23 cellular contexts compared by ENCODE assay signal in the genomic region with DNA sequence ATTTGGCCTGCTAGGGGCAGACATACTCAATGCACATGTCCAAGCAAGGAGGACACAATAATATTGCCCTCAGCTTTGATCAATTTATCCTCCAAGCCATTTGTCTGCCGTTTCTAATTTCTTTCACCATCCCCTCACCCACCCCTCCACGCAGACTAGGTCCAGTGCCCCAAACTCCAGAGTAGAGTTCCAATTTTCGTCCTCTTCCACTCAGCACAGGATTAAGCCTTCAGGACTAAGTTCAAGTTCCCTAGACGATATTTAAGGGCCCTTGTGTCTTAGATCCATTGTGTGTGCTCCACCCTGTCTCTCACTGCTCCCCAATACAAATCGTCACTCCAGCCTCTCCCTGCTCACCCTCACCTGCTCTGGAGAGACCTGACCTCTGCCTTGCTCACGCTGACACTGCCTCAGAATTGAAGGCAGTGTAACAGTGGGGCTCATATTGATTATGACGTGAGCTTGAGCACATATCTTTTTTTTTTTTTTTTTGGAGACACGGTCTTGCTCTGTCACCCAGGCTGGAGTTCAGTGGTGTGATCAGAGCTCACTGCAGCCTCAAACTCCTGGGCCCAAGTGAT.
DNase-seq lines count a peak whose midpoint lies in the region; ATAC-seq, FAIRE-seq and TF ChIP-seq lines count a peak whose summit lies in the region.
"Had no signal": no experiment of that assay in that cellular context is flagged by ENCODE, and none has a peak within 500 bp of the region (broad histone marks: within the 10 kb centered on the region; RNA-seq: fewer than 3 reads in every experiment).

No MANE protein-coding gene starts in this region.

- H3K36me3 ChIP-seq in CD8-positive, alpha-beta memory T cell (ENCODE audit: insufficient read depth, low read length) = no peaks in the 10 kb centered on the region

- no peak for DNase-seq in activated naive CD8-positive, alpha-beta T cell treated with anti-CD3 and anti-CD28 coated beads, Interleukin-2, amount 10 ng/mL, durations not matched to agents 7 days and 5 days
- no peak for DNase-seq in activated naive CD8-positive, alpha-beta T cell treated with anti-CD3 and anti-CD28 coated beads for 36 hours
- DNase-seq in CD8-positive, alpha-beta memory T cell = no peak
- DNase-seq in RWPE1 (ENCODE audit: low spot score) (no peak), hypothalamus (lab: John Stamatoyannopoulos, UW) (no peak), GM19239 (ENCODE audit: insufficient read length, low spot score) (no peak)
- no peak for DNase-seq in stimulated activated naive B cell treated with anti-CD40 and anti-IgM and Interleukin-4, amounts not matched to agents 10 μg/mL and 1 μg/mL and 100 μg/mL, for 72 hours
- DNase-seq: CD4-positive, alpha-beta memory T cell; DMS153; H7; KG1; MV-4-11; NCI-H1105 treated with DMSO at 0.1 percent for 48 hours; NCI-H2029 treated with DMSO at 0.1 percent for 48 hours; NCI-H2171 treated with DMSO at 0.1 percent for 48 hours; NCI-H446; NCI-H526; RPMI8226; SHP77 treated with DMSO at 0.1 percent for 48 hours; SW 1271; T-helper 17 cell had no signal

- POLR2A ChIA-PET in activated naive CD8-positive, alpha-beta T cell treated with anti-CD3 and anti-CD28 coated beads, Interleukin-2, amount 10 ng/mL, durations not matched to agents 7 days and 5 days (lab: Charles Lee) = interaction anchor here (0.7 kb wide), 1 partner anchor 281 kb away, joined by 4 read pairs; no protein-coding TSS in a partner anchor
- POLR2A ChIA-PET in CD8-positive, alpha-beta memory T cell (lab: Charles Lee) = no interaction called here
- POLR2A ChIA-PET in RWPE1 (lab: Yijun Ruan, JAX; ENCODE audit: low non-redundant PET) = no interaction called here

- peaks cover 2% of the 10 kb centered on the region for H3K36me3 Mint-ChIP-seq in activated naive CD8-positive, alpha-beta T cell treated with anti-CD3 and anti-CD28 coated beads, Interleukin-2, amount 10 ng/mL, durations not matched to agents 7 days and 5 days
- no peaks in the 10 kb centered on the region for H3K36me3 Mint-ChIP-seq in activated naive CD8-positive, alpha-beta T cell treated with anti-CD3 and anti-CD28 coated beads for 36 hours
- H3K36me3 Mint-ChIP-seq in CD8-positive, alpha-beta memory T cell = peaks cover 0 to 12% (median 4%) of the 10 kb centered on the region in 3 donors
- H3K36me3 Mint-ChIP-seq in stimulated activated naive B cell treated with anti-CD40 and anti-IgM and Interleukin-4, amounts not matched to agents 10 μg/mL and 1 μg/mL and 100 μg/mL, for 72 hours = peaks cover 0 to 4% of the 10 kb centered on the region in 2 donors

- H3K4me1 Mint-ChIP-seq in activated naive CD8-positive, alpha-beta T cell treated with anti-CD3 and anti-CD28 coated beads, Interleukin-2, amount 10 ng/mL, durations not matched to agents 7 days and 5 days = peaks cover 15% of the 10 kb centered on the region
- peaks cover 16% of the 10 kb centered on the region for H3K4me1 Mint-ChIP-seq in activated naive CD8-positive, alpha-beta T cell treated with anti-CD3 and anti-CD28 coated beads for 36 hours
- peaks cover 14 to 17% (median 15%) of the 10 kb centered on the region in 3 donors for H3K4me1 Mint-ChIP-seq in CD8-positive, alpha-beta memory T cell
- H3K4me1 Mint-ChIP-seq in stimulated activated naive B cell treated with anti-CD40 and anti-IgM and Interleukin-4, amounts not matched to agents 10 μg/mL and 1 μg/mL and 100 μg/mL, for 72 hours = peaks cover 36 to 65% of the 10 kb centered on the region in 2 donors

- H3K4me1 ChIP-seq in CD8-positive, alpha-beta memory T cell (ENCODE audit: insufficient read depth, low read length) = peaks cover 9% of the 10 kb centered on the region

- no peak for ATAC-seq in activated naive CD8-positive, alpha-beta T cell treated with anti-CD3 and anti-CD28 coated beads, Interleukin-2, amount 10 ng/mL, durations not matched to agents 7 days and 5 days (ENCODE audit: low read depth)
- no peak for ATAC-seq in stimulated activated naive B cell treated with anti-CD40 and anti-IgM and Interleukin-4, amounts not matched to agents 10 μg/mL and 1 μg/mL and 100 μg/mL, for 72 hours (replicated peaks)
- ATAC-seq: T-helper 17 cell had no signal

- CTCF ChIA-PET in CD8-positive, alpha-beta memory T cell (lab: Charles Lee) = no interaction called here
- CTCF ChIA-PET in RWPE1 (lab: Yijun Ruan, JAX) = no interaction called here

- no peak for TF ChIP-seq CTCF in RWPE1 (conservative IDR thresholded peaks at IDR 0.05; ENCODE audit: low read depth)

- H3K4me3 ChIP-seq in CD8-positive, alpha-beta memory T cell (ENCODE audit: low read length) = no peak overlapping the region
- H3K4me3 ChIP-seq: SK-N-MC had no signal

- no peaks in the 10 kb centered on the region for H3K27me3 ChIP-seq in CD8-positive, alpha-beta memory T cell (ENCODE audit: insufficient read depth, low read length, poor library complexity, severe bottlenecking)

- peaks cover 2% of the 10 kb centered on the region for H3K9me3 Mint-ChIP-seq in activated naive CD8-positive, alpha-beta T cell treated with anti-CD3 and anti-CD28 coated beads, Interleukin-2, amount 10 ng/mL, durations not matched to agents 7 days and 5 days
- H3K9me3 Mint-ChIP-seq in activated naive CD8-positive, alpha-beta T cell treated with anti-CD3 and anti-CD28 coated beads for 36 hours = no peaks in the 10 kb centered on the region
- no peaks in the 10 kb centered on the region for H3K9me3 Mint-ChIP-seq in CD8-positive, alpha-beta memory T cell
- peaks cover 0 to 1% of the 10 kb centered on the region in 2 donors for H3K9me3 Mint-ChIP-seq in stimulated activated naive B cell treated with anti-CD40 and anti-IgM and Interleukin-4, amounts not matched to agents 10 μg/mL and 1 μg/mL and 100 μg/mL, for 72 hours
- H3K9me3 Mint-ChIP-seq: CD4-positive, alpha-beta memory T cell had no signal

- H3K9me3 ChIP-seq in CD8-positive, alpha-beta memory T cell (ENCODE audit: low read length) = no peaks in the 10 kb centered on the region

- no peak overlapping the region for H3K4me3 Mint-ChIP-seq in activated naive CD8-positive, alpha-beta T cell treated with anti-CD3 and anti-CD28 coated beads, Interleukin-2, amount 10 ng/mL, durations not matched to agents 7 days and 5 days
- H3K4me3 Mint-ChIP-seq in activated naive CD8-positive, alpha-beta T cell treated with anti-CD3 and anti-CD28 coated beads for 36 hours = no peak overlapping the region
- no peak overlapping the region for H3K4me3 Mint-ChIP-seq in CD8-positive, alpha-beta memory T cell
- no peak overlapping the region for H3K4me3 Mint-ChIP-seq in stimulated activated naive B cell treated with anti-CD40 and anti-IgM and Interleukin-4, amounts not matched to agents 10 μg/mL and 1 μg/mL and 100 μg/mL, for 72 hours
- H3K4me3 Mint-ChIP-seq: CD4-positive, alpha-beta memory T cell; T-helper 17 cell had no signal

- peak overlapping the region; percentile 33 for H3K27ac Mint-ChIP-seq in activated naive CD8-positive, alpha-beta T cell treated with anti-CD3 and anti-CD28 coated beads, Interleukin-2, amount 10 ng/mL, durations not matched to agents 7 days and 5 days
- H3K27ac Mint-ChIP-seq in activated naive CD8-positive, alpha-beta T cell treated with anti-CD3 and anti-CD28 coated beads for 36 hours = no peak overlapping the region
- H3K27ac Mint-ChIP-seq in CD8-positive, alpha-beta memory T cell = no peak overlapping the region
- H3K27ac Mint-ChIP-seq in stimulated activated naive B cell treated with anti-CD40 and anti-IgM and Interleukin-4, amounts not matched to agents 10 μg/mL and 1 μg/mL and 100 μg/mL, for 72 hours = peak overlapping the region; percentile 22
- H3K27ac Mint-ChIP-seq: T-helper 17 cell had no signal

- peaks cover 6% of the 10 kb centered on the region for H3K27me3 Mint-ChIP-seq in activated naive CD8-positive, alpha-beta T cell treated with anti-CD3 and anti-CD28 coated beads, Interleukin-2, amount 10 ng/mL, durations not matched to agents 7 days and 5 days
- peaks cover 4% of the 10 kb centered on the region for H3K27me3 Mint-ChIP-seq in activated naive CD8-positive, alpha-beta T cell treated with anti-CD3 and anti-CD28 coated beads for 36 hours
- H3K27me3 Mint-ChIP-seq in CD8-positive, alpha-beta memory T cell = peaks cover 13 to 40% of the 10 kb centered on the region in 2 donors
- H3K27me3 Mint-ChIP-seq in stimulated activated naive B cell treated with anti-CD40 and anti-IgM and Interleukin-4, amounts not matched to agents 10 μg/mL and 1 μg/mL and 100 μg/mL, for 72 hours = no peaks in the 10 kb centered on the region
- H3K27me3 Mint-ChIP-seq: T-helper 17 cell had no signal

- no peak for FAIRE-seq in GM19239 (lab: Jason Lieb, UNC)
- FAIRE-seq: A204.1 had no signal

- peak overlapping the region; percentile 49 for H3K27ac ChIP-seq in CD8-positive, alpha-beta memory T cell (ENCODE audit: low read depth, low read length)
- peak overlapping the region; percentile 26; the same call in 1 of the 2 replicates for H3K27ac ChIP-seq in RWPE1
- H3K27ac ChIP-seq: SK-N-MC had no signal

Comparison
In these comparisons a context has a peak if more than half of its experiments do, and no peak if none do; other contexts are left out.
1. H3K27ac Mint-ChIP-seq: peak in activated naive CD8-positive, alpha-beta T cell treated with anti-CD3 and anti-CD28 coated beads, Interleukin-2, amount 10 ng/mL, durations not matched to agents 7 days and 5 days (single experiment) and stimulated activated naive B cell treated with anti-CD40 and anti-IgM and Interleukin-4, amounts not matched to agents 10 μg/mL and 1 μg/mL and 100 μg/mL, for 72 hours (single experiment); none in activated naive CD8-positive, alpha-beta T cell treated with anti-CD3 and anti-CD28 coated beads for 36 hours (single experiment) and CD8-positive, alpha-beta memory T cell (0 of 8).